ENCODE assay signal across 8 cellular contexts in genomic region chr6:99484527-99485394, GRCh38.
ATAC-seq and TF ChIP-seq lines count a peak whose summit lies in the region.
"Not testable (repeated sequence)": the region's sequence is repeated elsewhere in the genome, so short reads cannot be mapped to it uniquely, and the experiment has no call there.

No MANE protein-coding gene starts in this region.

- not testable (repeated sequence) for H3K9me3 ChIP-seq in OCI-LY3 (ENCODE audit: insufficient read depth, low read length)

- peaks cover 48% of the 10 kb centered on the region for H3K4me1 ChIP-seq in OCI-LY3 (ENCODE audit: low read length)

- ATAC-seq in GM18858 (IDR thresholded peaks at IDR 0.05; ENCODE audit: unreplicated experiment) (peak; percentile 80), GM19397 (IDR thresholded peaks at IDR 0.05; ENCODE audit: unreplicated experiment) (peak; percentile 94), GM21576 (IDR thresholded peaks at IDR 0.05; ENCODE audit: unreplicated experiment) (peak; percentile 83), HG02870 (IDR thresholded peaks at IDR 0.05; ENCODE audit: unreplicated experiment) (peak; percentile 76), HG03135 (IDR thresholded peaks at IDR 0.05; ENCODE audit: unreplicated experiment) (peak; percentile 91), HG03565 (IDR thresholded peaks at IDR 0.05; ENCODE audit: unreplicated experiment) (peak; percentile 63)

- H3K27me3 ChIP-seq in OCI-LY3 (ENCODE audit: low read depth, low read length): not testable (repeated sequence)

- peaks cover 17% of the 10 kb centered on the region for H3K36me3 ChIP-seq in OCI-LY3 (replicated peaks; ENCODE audit: low read depth, low read length)

- H3K79me2 ChIP-seq in OCI-LY3 (ENCODE audit: low read length): not testable (repeated sequence)

- not testable (repeated sequence) for H2AFZ ChIP-seq in OCI-LY3 (ENCODE audit: low read depth, low read length)

- H3K4me3 ChIP-seq in GM08714 (ENCODE audit: low read length): peak overlapping the region; percentile 26; the same call in 1 of the 2 replicates
- peak overlapping the region; percentile 38 for H3K4me3 ChIP-seq in OCI-LY3 (ENCODE audit: low read length)

- H4K20me1 ChIP-seq in OCI-LY3 (ENCODE audit: insufficient read depth, low read length): not testable (repeated sequence)

- peak overlapping the region; percentile 100 for H3K27ac ChIP-seq in OCI-LY3 (ENCODE audit: low read length)

- H3K4me2 ChIP-seq in OCI-LY3 (ENCODE audit: low read length): peak overlapping the region; percentile 64

- not testable (repeated sequence) for TF ChIP-seq CTCF in OCI-LY3 (IDR thresholded peaks at IDR 0.05; ENCODE audit: low read depth, low read length)

- H3K9ac ChIP-seq in OCI-LY3 (ENCODE audit: low read length): peak overlapping the region; percentile 79

Comparison
In these comparisons a context has a peak if more than half of its experiments do, and no peak if none do; other contexts are left out.
1. Peak in every context shown above with its lines: ATAC-seq, H3K4me3 ChIP-seq and H3K27ac ChIP-seq.